Comparison of ENCODE assay signal across 11 cellular contexts in genomic region chr7:44101966-44102845, GRCh38. TPM values are rescaled to one million over a fixed set of nuclear protein-coding genes. Genes with fewer than 3 reads are reported as not detected.
DNase-seq lines count a peak whose midpoint lies in the region; ATAC-seq and TF ChIP-seq lines count a peak whose summit lies in the region.
"Had no signal": no experiment of that assay in that cellular context is flagged by ENCODE, and none has a peak within 500 bp of the region (broad histone marks: within the 10 kb centered on the region; RNA-seq: fewer than 3 reads in every experiment).

No MANE protein-coding gene starts in this region.

- H3K27me3 ChIP-seq in thoracic aorta (replicated peaks; ENCODE audit: insufficient read depth): no peaks in the 10 kb centered on the region
- H3K27me3 ChIP-seq: cardiac muscle cell had no signal

- no TSS peak for BruUV-seq in MCF 10A (replicated peaks; lab: Mats Ljungman, UMichigan)

- H3K27me3 Mint-ChIP-seq in MCF 10A (ENCODE audit: insufficient read depth, unreplicated experiment): no peaks in the 10 kb centered on the region
- H3K27me3 Mint-ChIP-seq in activated T-helper 2 cell treated with anti-CD3 and anti-CD28 coated beads, Interferon-gamma antibody, Interleukin-2, Interleukin-4, amounts not matched to agents 10 μg/mL and 5 μg/mL and 100 μg/mL, durations not matched to agents 14 hours and 24 hours and 36 hours (ENCODE audit: low read depth): peaks cover 5% of the 10 kb centered on the region

- no peak overlapping the region for H3K4me3 ChIP-seq in thoracic aorta
- H3K4me3 ChIP-seq: cardiac muscle cell had no signal

- peak; percentile 54 for DNase-seq in HT1080 (ENCODE audit: low read depth)
- peak; percentile 69 for DNase-seq in MCF 10A (ENCODE audit: unreplicated experiment)
- peak; percentile 44 for DNase-seq in kidney tubule cell (ENCODE audit: low spot score)
- DNase-seq in thoracic aorta (ENCODE audit: low spot score): peak; percentile 82
- DNase-seq in retina: no peak
- no peak for DNase-seq in SHP77 treated with DMSO at 0.1 percent for 48 hours (lab: John Stamatoyannopoulos, UW)
- no peak for DNase-seq in activated T-helper 2 cell treated with anti-CD3 and anti-CD28 coated beads, Interferon-gamma antibody, Interleukin-2, Interleukin-4, amounts not matched to agents 10 μg/mL and 5 μg/mL and 100 μg/mL, durations not matched to agents 14 hours and 24 hours and 36 hours (ENCODE audit: low spot score)
- no peak for DNase-seq in NCI-H1694 (lab: John Stamatoyannopoulos, UW)
- DNase-seq: NCI-H1105 treated with DMSO at 0.1 percent for 48 hours had no signal

- H3K36me3 ChIP-seq in thoracic aorta: no peaks in the 10 kb centered on the region
- H3K36me3 ChIP-seq: cardiac muscle cell had no signal

- H3K9me3 Mint-ChIP-seq in MCF 10A (ENCODE audit: unreplicated experiment): no peaks in the 10 kb centered on the region
- H3K9me3 Mint-ChIP-seq in activated T-helper 2 cell treated with anti-CD3 and anti-CD28 coated beads, Interferon-gamma antibody, Interleukin-2, Interleukin-4, amounts not matched to agents 10 μg/mL and 5 μg/mL and 100 μg/mL, durations not matched to agents 14 hours and 24 hours and 36 hours: no peaks in the 10 kb centered on the region
- H3K9me3 Mint-ChIP-seq: memory B cell had no signal

- H3K9me3 ChIP-seq in thoracic aorta: no peaks in the 10 kb centered on the region

- POLR2A ChIA-PET in MCF 10A (lab: Yijun Ruan, JAX): interaction anchor here (1.1 to 1.6 kb wide), 2 partner anchors 58 to 100 kb away, joined by 5 to 6 read pairs; partner anchors contain the start of gene DBNL

- CTCF ChIA-PET in MCF 10A (lab: Yijun Ruan, JAX): interaction anchor here (0.7 kb wide), 1 partner anchor 427 kb away, joined by 3 read pairs; no protein-coding TSS in a partner anchor

- TF ChIP-seq CTCF in MCF 10A (IDR thresholded peaks at IDR 0.05; ENCODE audit: unreplicated experiment) (no peak), thoracic aorta (IDR thresholded peaks at IDR 0.05) (no peak)

- peaks cover 25% of the 10 kb centered on the region for H3K4me1 Mint-ChIP-seq in MCF 10A (ENCODE audit: insufficient read depth, unreplicated experiment)
- H3K4me1 Mint-ChIP-seq in activated T-helper 2 cell treated with anti-CD3 and anti-CD28 coated beads, Interferon-gamma antibody, Interleukin-2, Interleukin-4, amounts not matched to agents 10 μg/mL and 5 μg/mL and 100 μg/mL, durations not matched to agents 14 hours and 24 hours and 36 hours (ENCODE audit: low read depth): peaks cover 21% of the 10 kb centered on the region

- peak overlapping the region; percentile 96 to 100 for H3K27ac ChIP-seq in thoracic aorta
- H3K27ac ChIP-seq: cardiac muscle cell had no signal

- no peaks in the 10 kb centered on the region for H3K36me3 Mint-ChIP-seq in MCF 10A (ENCODE audit: insufficient read depth, unreplicated experiment)
- H3K36me3 Mint-ChIP-seq in activated T-helper 2 cell treated with anti-CD3 and anti-CD28 coated beads, Interferon-gamma antibody, Interleukin-2, Interleukin-4, amounts not matched to agents 10 μg/mL and 5 μg/mL and 100 μg/mL, durations not matched to agents 14 hours and 24 hours and 36 hours (ENCODE audit: low read depth): no peaks in the 10 kb centered on the region
- H3K36me3 Mint-ChIP-seq: memory B cell had no signal

- intact Hi-C loops in MCF 10A (cut with micrococcal nuclease): no loop called here
- intact Hi-C loops in activated T-helper 2 cell treated with anti-CD3 and anti-CD28 coated beads, Interferon-gamma antibody, Interleukin-2, Interleukin-4, amounts not matched to agents 10 μg/mL and 5 μg/mL and 100 μg/mL, durations not matched to agents 14 hours and 24 hours and 36 hours (cut with micrococcal nuclease): no loop called here

- no peak overlapping the region for H3K4me3 Mint-ChIP-seq in MCF 10A (ENCODE audit: unreplicated experiment)
- H3K4me3 Mint-ChIP-seq in activated T-helper 2 cell treated with anti-CD3 and anti-CD28 coated beads, Interferon-gamma antibody, Interleukin-2, Interleukin-4, amounts not matched to agents 10 μg/mL and 5 μg/mL and 100 μg/mL, durations not matched to agents 14 hours and 24 hours and 36 hours (ENCODE audit: low read depth): no peak overlapping the region

- peak; percentile 67 for ATAC-seq in thoracic aorta (ENCODE audit: insufficient number of reproducible peaks, low FRiP score, low read depth)

- H3K27ac Mint-ChIP-seq in MCF 10A (ENCODE audit: low read depth, unreplicated experiment): no peak overlapping the region
- H3K27ac Mint-ChIP-seq in activated T-helper 2 cell treated with anti-CD3 and anti-CD28 coated beads, Interferon-gamma antibody, Interleukin-2, Interleukin-4, amounts not matched to agents 10 μg/mL and 5 μg/mL and 100 μg/mL, durations not matched to agents 14 hours and 24 hours and 36 hours: no peak overlapping the region
- H3K27ac Mint-ChIP-seq: memory B cell had no signal

- peaks cover 32 to 66% of the 10 kb centered on the region in 2 donors for H3K4me1 ChIP-seq in thoracic aorta (ENCODE audit: control insufficient read depth in 1 of 2, low read depth in 2 of 2)

RNA-seq across cellular contexts. Expression of gene AEBP1, which starts 1.9 kb away (rescaled TPM):
- not detected in 2 replicates for total RNA-seq in HT1080 (2014; rRNA removed; shearing (Covaris generic))
- polyA plus RNA-seq in HT1080 (2015; cell fraction: cytosol; rRNA removed): 0.02 TPM in 1 of 2 replicates, not detected in the other
- not detected in 2 replicates for polyA plus RNA-seq in HT1080 (2015; cell fraction: nucleus; rRNA removed)
- total RNA-seq in MCF 10A (2022) (not detected in 2 replicates), thoracic aorta (1,000 to 10,000 TPM; 1,006 to 1,415 TPM)
- 36.4 and 38.7 TPM in 2 replicates for total RNA-seq in activated T-helper 2 cell treated with anti-CD3 and anti-CD28 coated beads, Interferon-gamma antibody, Interleukin-2, Interleukin-4, amounts not matched to agents 10 μg/mL and 5 μg/mL and 100 μg/mL, durations not matched to agents 14 hours and 24 hours and 36 hours

RNA-seq across cellular contexts. Expression of gene POLM, which starts 19.9 kb away (rescaled TPM):
- 12.8 and 17.4 TPM in 2 replicates for total RNA-seq in HT1080 (2014; rRNA removed; shearing (Covaris generic))
- 14.5 and 17.6 TPM in 2 replicates for polyA plus RNA-seq in HT1080 (2015; cell fraction: cytosol; rRNA removed)
- polyA plus RNA-seq in HT1080 (2015; cell fraction: nucleus; rRNA removed): 65.5 and 86.8 TPM in 2 replicates
- 19.2 and 22.8 TPM in 2 replicates for total RNA-seq in MCF 10A (2022)
- 10 to 100 TPM; 70.0 to 78.7 TPM for total RNA-seq in thoracic aorta
- total RNA-seq in activated T-helper 2 cell treated with anti-CD3 and anti-CD28 coated beads, Interferon-gamma antibody, Interleukin-2, Interleukin-4, amounts not matched to agents 10 μg/mL and 5 μg/mL and 100 μg/mL, durations not matched to agents 14 hours and 24 hours and 36 hours: 36.8 and 42.7 TPM in 2 replicates

RNA-seq across cellular contexts. Expression of gene POLD2, which starts 21.1 kb away (rescaled TPM):
- total RNA-seq in HT1080 (2014; rRNA removed; shearing (Covaris generic)): 163 and 192 TPM in 2 replicates
- polyA plus RNA-seq in HT1080 (2015; cell fraction: cytosol; rRNA removed): 141 and 165 TPM in 2 replicates
- polyA plus RNA-seq in HT1080 (2015; cell fraction: nucleus; rRNA removed): 120 and 134 TPM in 2 replicates
- total RNA-seq in MCF 10A (2022): 118 and 179 TPM in 2 replicates
- 10 to 100 TPM; 38.7 to 43.8 TPM for total RNA-seq in thoracic aorta
- total RNA-seq in activated T-helper 2 cell treated with anti-CD3 and anti-CD28 coated beads, Interferon-gamma antibody, Interleukin-2, Interleukin-4, amounts not matched to agents 10 μg/mL and 5 μg/mL and 100 μg/mL, durations not matched to agents 14 hours and 24 hours and 36 hours: 205 and 215 TPM in 2 replicates

RNA-seq across cellular contexts. Expression of gene PGAM2, which starts 36.8 kb away (rescaled TPM):
- not detected in 2 replicates for total RNA-seq in HT1080 (2014; rRNA removed; shearing (Covaris generic))
- 0.52 TPM in 1 of 2 replicates, not detected in the other for polyA plus RNA-seq in HT1080 (2015; cell fraction: cytosol; rRNA removed)
- not detected in 2 replicates for polyA plus RNA-seq in HT1080 (2015; cell fraction: nucleus; rRNA removed)
- total RNA-seq in MCF 10A (2022) (not detected in 2 replicates), thoracic aorta (1 to 10 TPM; 1.8 to 9.5 TPM)
- 0.67 and 0.73 TPM in 2 replicates for total RNA-seq in activated T-helper 2 cell treated with anti-CD3 and anti-CD28 coated beads, Interferon-gamma antibody, Interleukin-2, Interleukin-4, amounts not matched to agents 10 μg/mL and 5 μg/mL and 100 μg/mL, durations not matched to agents 14 hours and 24 hours and 36 hours

RNA-seq across cellular contexts. Expression of gene MYL7, which starts 38.9 kb away (rescaled TPM):
- not detected in 2 replicates for total RNA-seq in HT1080 (2014; rRNA removed; shearing (Covaris generic))
- not detected in 2 replicates for polyA plus RNA-seq in HT1080 (2015; cell fraction: cytosol; rRNA removed)
- not detected in 2 replicates for polyA plus RNA-seq in HT1080 (2015; cell fraction: nucleus; rRNA removed)
- total RNA-seq in MCF 10A (2022): not detected in 2 replicates
- total RNA-seq in thoracic aorta: not detected
- total RNA-seq in activated T-helper 2 cell treated with anti-CD3 and anti-CD28 coated beads, Interferon-gamma antibody, Interleukin-2, Interleukin-4, amounts not matched to agents 10 μg/mL and 5 μg/mL and 100 μg/mL, durations not matched to agents 14 hours and 24 hours and 36 hours: not detected in 2 replicates

Comparison
In these comparisons a context has a peak if more than half of its experiments do, and no peak if none do; other contexts are left out.
1. DNase-seq: peak in HT1080 (single experiment), MCF 10A (single experiment), kidney tubule cell (single experiment) and thoracic aorta (single experiment); none in retina (single experiment), SHP77 treated with DMSO at 0.1 percent for 48 hours (single experiment), activated T-helper 2 cell treated with anti-CD3 and anti-CD28 coated beads, Interferon-gamma antibody, Interleukin-2, Interleukin-4, amounts not matched to agents 10 μg/mL and 5 μg/mL and 100 μg/mL, durations not matched to agents 14 hours and 24 hours and 36 hours (single experiment) and NCI-H1694 (single experiment).
2. RNA of gene AEBP1, which starts 1.9 kb away (total RNA-seq): 1,006 to 1,415 TPM in thoracic aorta and 36.4 to 38.7 TPM in activated T-helper 2 cell treated with anti-CD3 and anti-CD28 coated beads, Interferon-gamma antibody, Interleukin-2, Interleukin-4, amounts not matched to agents 10 μg/mL and 5 μg/mL and 100 μg/mL, durations not matched to agents 14 hours and 24 hours and 36 hours; not detected in MCF 10A and not detected in HT1080; every median in the first group is over 10 times any median in the second.